30 cellular contexts compared by ENCODE assay signal in the genomic region with DNA sequence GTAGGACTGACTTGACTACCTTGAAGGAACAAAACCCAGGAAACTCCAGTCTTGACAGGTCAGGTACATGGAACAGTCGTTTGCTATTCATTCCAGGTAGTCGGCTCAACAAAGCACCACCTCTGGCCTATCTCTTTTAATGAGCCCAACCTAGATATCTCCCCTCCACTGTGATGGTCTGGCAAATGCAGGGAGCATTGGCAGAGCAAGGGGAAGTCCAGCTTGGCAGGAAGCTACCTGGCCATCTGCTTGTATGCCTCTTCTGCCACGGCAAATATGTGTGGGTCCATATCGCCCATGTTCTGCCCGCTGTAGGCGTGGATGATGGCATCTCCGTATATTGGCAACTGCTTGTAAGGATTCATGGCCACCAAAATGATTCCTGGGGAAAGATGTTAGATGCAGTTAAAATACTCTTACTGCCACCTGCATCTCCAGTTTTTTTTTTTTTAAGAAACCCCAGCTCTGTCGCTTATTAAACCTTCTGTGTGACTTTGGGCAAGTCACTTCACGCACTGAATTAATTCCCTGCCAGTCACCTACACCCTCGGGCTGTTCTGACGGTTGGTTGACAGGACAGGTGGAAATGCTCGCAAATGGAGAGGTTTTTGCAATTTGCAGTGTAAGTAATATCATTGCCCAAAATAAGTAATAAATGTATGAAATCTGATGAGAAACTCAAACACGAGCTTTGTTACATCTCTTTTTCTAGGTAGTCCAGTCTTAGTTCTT. TPM values are rescaled to one million over a fixed set of nuclear protein-coding genes. Genes with fewer than 3 reads are reported as not detected.
"Had no signal": no experiment of that assay in that cellular context is flagged by ENCODE, and none has a peak within 500 bp of the region (broad histone marks: within the 10 kb centered on the region; RNA-seq: fewer than 3 reads in every experiment).

No MANE protein-coding gene starts in this region.

- H3K9me3 Mint-ChIP-seq: activated B cell treated with CpG ODN at 0.5 μM for 24 hours; activated CD8-positive, alpha-beta T cell treated with anti-CD3 and anti-CD28 coated beads for 36 hours; activated naive CD4-positive, alpha-beta T cell treated with anti-CD3 and anti-CD28 coated beads, Interleukin-2, amount 50 U/mL, for 72 hours; activated T-cell treated with anti-CD3 and anti-CD28 coated beads, Interleukin-2, amount 50 U/mL, for 72 hours; dendritic cell treated with granulocyte-macrophage colony-stimulating factor and Interleukin-4, amounts not matched to agents 40 ng/mL and 50 ng/mL, for 4 days; mesothelial cell of epicardium; naive B cell; nephron progenitor cell; stimulated activated naive B cell treated with anti-CD40 and anti-IgM and Interleukin-4, amounts not matched to agents 10 μg/mL and 1 μg/mL and 100 μg/mL, for 72 hours; T-helper 2 cell treated with Interferon-gamma antibody and Interleukin-4, amounts not matched to agents 5 μg/mL and 100 μg/mL, for 36 hours had no signal

- H3K4me1 ChIP-seq: gastroesophageal sphincter, prostate gland, tibial nerve had no signal

- ATAC-seq: activated CD8-positive, alpha-beta T cell treated with anti-CD3 and anti-CD28 coated beads for 36 hours; activated naive CD4-positive, alpha-beta T cell treated with anti-CD3 and anti-CD28 coated beads, Interleukin-2, amount 50 U/mL, for 72 hours; activated T-cell treated with anti-CD3 and anti-CD28 coated beads, Interleukin-2, amount 50 U/mL, for 72 hours; gastroesophageal sphincter; left colon; pancreas; stimulated activated naive B cell treated with anti-CD40 and anti-IgM and Interleukin-4, amounts not matched to agents 10 μg/mL and 1 μg/mL and 100 μg/mL, for 72 hours had no signal

- H3K4me3 Mint-ChIP-seq: activated B cell treated with CpG ODN at 0.5 μM for 24 hours; activated CD8-positive, alpha-beta T cell treated with anti-CD3 and anti-CD28 coated beads for 36 hours; activated T-cell treated with anti-CD3 and anti-CD28 coated beads, Interleukin-2, amount 50 U/mL, for 72 hours; dendritic cell treated with granulocyte-macrophage colony-stimulating factor and Interleukin-4, amounts not matched to agents 40 ng/mL and 50 ng/mL, for 4 days; mesothelial cell of epicardium; naive B cell; nephron progenitor cell; stimulated activated naive B cell treated with anti-CD40 and anti-IgM and Interleukin-4, amounts not matched to agents 10 μg/mL and 1 μg/mL and 100 μg/mL, for 72 hours; T-helper 2 cell treated with Interferon-gamma antibody and Interleukin-4, amounts not matched to agents 5 μg/mL and 100 μg/mL, for 36 hours had no signal

- H3K27ac ChIP-seq: cardiac muscle cell, gastroesophageal sphincter, prostate gland, suprapubic skin, tibial nerve had no signal

- H3K36me3 ChIP-seq: cardiac muscle cell, prostate gland had no signal

- H3K27ac Mint-ChIP-seq: activated B cell treated with CpG ODN at 0.5 μM for 24 hours; activated CD8-positive, alpha-beta T cell treated with anti-CD3 and anti-CD28 coated beads for 36 hours; activated T-cell treated with anti-CD3 and anti-CD28 coated beads, Interleukin-2, amount 50 U/mL, for 72 hours; dendritic cell treated with granulocyte-macrophage colony-stimulating factor and Interleukin-4, amounts not matched to agents 40 ng/mL and 50 ng/mL, for 4 days; mesothelial cell of epicardium; nephron progenitor cell; stimulated activated naive B cell treated with anti-CD40 and anti-IgM and Interleukin-4, amounts not matched to agents 10 μg/mL and 1 μg/mL and 100 μg/mL, for 72 hours; T-helper 2 cell treated with Interferon-gamma antibody and Interleukin-4, amounts not matched to agents 5 μg/mL and 100 μg/mL, for 36 hours had no signal

- FAIRE-seq: kidney, pancreas had no signal

- H3K9me3 ChIP-seq: gastroesophageal sphincter, pancreas, prostate gland, suprapubic skin, tibial nerve had no signal

- H3K4me3 ChIP-seq: cardiac muscle cell, gastroesophageal sphincter, pancreas, prostate gland, suprapubic skin, tibial nerve had no signal

- H3K27me3 Mint-ChIP-seq: activated B cell treated with CpG ODN at 0.5 μM for 24 hours; dendritic cell treated with granulocyte-macrophage colony-stimulating factor and Interleukin-4, amounts not matched to agents 40 ng/mL and 50 ng/mL, for 4 days had no signal

- H3K36me3 Mint-ChIP-seq: activated naive CD4-positive, alpha-beta T cell treated with anti-CD3 and anti-CD28 coated beads, Interleukin-2, amount 50 U/mL, for 72 hours; naive B cell; stimulated activated naive B cell treated with anti-CD40 and anti-IgM and Interleukin-4, amounts not matched to agents 10 μg/mL and 1 μg/mL and 100 μg/mL, for 72 hours had no signal

- H3K27me3 ChIP-seq: cardiac muscle cell, gastroesophageal sphincter, pancreas, suprapubic skin, tibial nerve had no signal

- DNase-seq: activated B cell treated with CpG ODN at 0.5 μM for 24 hours; activated CD4-positive, alpha-beta T cell treated with anti-CD3 and anti-CD28 coated beads, Interleukin-2, amount 50 U/mL, for 1 hour; activated CD8-positive, alpha-beta T cell treated with anti-CD3 and anti-CD28 coated beads for 36 hours; activated naive CD4-positive, alpha-beta T cell; activated T-cell treated with anti-CD3 and anti-CD28 coated beads for 4 hours; activated T-cell treated with anti-CD3 and anti-CD28 coated beads, Interleukin-2, amount 50 U/mL, for 72 hours; anterior cingulate cortex; effector CD4-positive, alpha-beta T cell; erythroblast; hippocampal formation; kidney; left colon; naive B cell; nephron progenitor cell; pancreas; retina; stimulated activated CD4-positive, alpha-beta T cell treated with anti-CD3 and anti-CD28 coated beads, Interleukin-15, amount 100 ng/mL, for 24 hours; stimulated activated CD4-positive, alpha-beta T cell treated with anti-CD3 and anti-CD28 coated beads, Interleukin-2, amount 100 ng/mL, for 24 hours; stimulated activated naive B cell treated with anti-CD40 and anti-IgM and Interleukin-4, amounts not matched to agents 10 μg/mL and 1 μg/mL and 100 μg/mL, for 72 hours; T-helper 1 cell had no signal

- H3K4me1 Mint-ChIP-seq: activated B cell treated with CpG ODN at 0.5 μM for 24 hours; mesothelial cell of epicardium; naive B cell; stimulated activated naive B cell treated with anti-CD40 and anti-IgM and Interleukin-4, amounts not matched to agents 10 μg/mL and 1 μg/mL and 100 μg/mL, for 72 hours had no signal

RNA-seq across cellular contexts. Expression of gene MYO5C, which starts 16.8 kb away (rescaled TPM):
- total RNA-seq: fibroblast of villous mesenchyme had no signal
